Comparison of ENCODE assay signal across 13 cellular contexts in genomic region chr1:111624382-111624781, GRCh38. TPM values are rescaled to one million over a fixed set of nuclear protein-coding genes. Genes with fewer than 3 reads are reported as not detected.
DNase-seq lines count a peak whose midpoint lies in the region; ATAC-seq and TF ChIP-seq lines count a peak whose summit lies in the region.
"Had no signal": no experiment of that assay in that cellular context is flagged by ENCODE, and none has a peak within 500 bp of the region (broad histone marks: within the 10 kb centered on the region; RNA-seq: fewer than 3 reads in every experiment).

No MANE protein-coding gene starts in this region.

- DNase-seq in GM12865 (ENCODE audit: low read depth): peak; percentile 77
- DNase-seq in activated T-helper 2 cell treated with anti-CD3 and anti-CD28 coated beads, Interferon-gamma antibody, Interleukin-2, Interleukin-4, amounts not matched to agents 10 μg/mL and 5 μg/mL and 100 μg/mL, durations not matched to agents 14 hours and 24 hours and 36 hours (ENCODE audit: low spot score): no peak
- no peak for DNase-seq in sigmoid colon
- no peak for DNase-seq in NCI-H187 (lab: John Stamatoyannopoulos, UW)
- DNase-seq in caudate nucleus (lab: John Stamatoyannopoulos, UW): no peak
- DNase-seq: activated CD8-positive, alpha-beta memory T cell treated with anti-CD3 and anti-CD28 coated beads, Interleukin-2, amount 50 U/mL, for 4 hours; C1 segment of cervical spinal cord; MV-4-11; NCI-H82 had no signal

- H3K36me3 Mint-ChIP-seq in IgD-negative memory B cell: no peaks in the 10 kb centered on the region
- H3K36me3 Mint-ChIP-seq in activated T-helper 2 cell treated with anti-CD3 and anti-CD28 coated beads, Interferon-gamma antibody, Interleukin-2, Interleukin-4, amounts not matched to agents 10 μg/mL and 5 μg/mL and 100 μg/mL, durations not matched to agents 14 hours and 24 hours and 36 hours (ENCODE audit: low read depth): peaks cover 50% of the 10 kb centered on the region

- H3K36me3 ChIP-seq in sigmoid colon: no peaks in the 10 kb centered on the region

- intact Hi-C loops in activated T-helper 2 cell treated with anti-CD3 and anti-CD28 coated beads, Interferon-gamma antibody, Interleukin-2, Interleukin-4, amounts not matched to agents 10 μg/mL and 5 μg/mL and 100 μg/mL, durations not matched to agents 14 hours and 24 hours and 36 hours (cut with micrococcal nuclease): loop anchor here (5.0 to 10.0 kb wide), 3 partner anchors 38 to 750 kb away; partner anchors contain the start of gene CD53
- intact Hi-C loops in sigmoid colon (cut with DNase I): loop anchor here (5.0 kb wide), 1 partner anchor 87 kb away; no protein-coding TSS in a partner anchor

- no peak for ATAC-seq in HG02870 (IDR thresholded peaks at IDR 0.05; ENCODE audit: unreplicated experiment)
- ATAC-seq: esophagus mucosa, Right ventricle myocardium inferior had no signal

- TF ChIP-seq CTCF in GM12865 (IDR thresholded peaks at IDR 0.05; ENCODE audit: insufficient read depth, low read depth, low read length, missing control alignments): no peak
- TF ChIP-seq CTCF in sigmoid colon (IDR thresholded peaks at IDR 0.05): no peak

- no peaks in the 10 kb centered on the region for H3K9me3 Mint-ChIP-seq in IgD-negative memory B cell
- no peaks in the 10 kb centered on the region for H3K9me3 Mint-ChIP-seq in activated T-helper 2 cell treated with anti-CD3 and anti-CD28 coated beads, Interferon-gamma antibody, Interleukin-2, Interleukin-4, amounts not matched to agents 10 μg/mL and 5 μg/mL and 100 μg/mL, durations not matched to agents 14 hours and 24 hours and 36 hours

- H3K4me3 Mint-ChIP-seq in IgD-negative memory B cell: peak overlapping the region; percentile 9 to 69 (median 20)
- H3K4me3 Mint-ChIP-seq in activated T-helper 2 cell treated with anti-CD3 and anti-CD28 coated beads, Interferon-gamma antibody, Interleukin-2, Interleukin-4, amounts not matched to agents 10 μg/mL and 5 μg/mL and 100 μg/mL, durations not matched to agents 14 hours and 24 hours and 36 hours (ENCODE audit: low read depth): peak overlapping the region; percentile 22

- no peak for TF ChIP-seq EP300 in sigmoid colon (IDR thresholded peaks at IDR 0.05)

- H3K27ac Mint-ChIP-seq in IgD-negative memory B cell: peak overlapping the region in 2 of 3 donors; percentile 37 to 95
- H3K27ac Mint-ChIP-seq in activated T-helper 2 cell treated with anti-CD3 and anti-CD28 coated beads, Interferon-gamma antibody, Interleukin-2, Interleukin-4, amounts not matched to agents 10 μg/mL and 5 μg/mL and 100 μg/mL, durations not matched to agents 14 hours and 24 hours and 36 hours: peak overlapping the region; percentile 34

- peaks cover 0 to 86% (median 73%) of the 10 kb centered on the region in 4 donors for H3K4me1 ChIP-seq in sigmoid colon

- WGBS in sigmoid colon, 2 donors: 38 to 76% methylated on average over 2 of the region's 2 CpGs

- H3K27me3 ChIP-seq in sigmoid colon: no peaks in the 10 kb centered on the region

- no peaks in the 10 kb centered on the region for H3K9me3 ChIP-seq in sigmoid colon

- TF ChIP-seq POLR2A in sigmoid colon (IDR thresholded peaks at IDR 0.05): no peak

- H3K4me3 ChIP-seq in GM12865 (ENCODE audit: low read depth, low read length) (peak overlapping the region; percentile 91), sigmoid colon (no peak overlapping the region)

- H3K27me3 Mint-ChIP-seq in IgD-negative memory B cell: no peaks in the 10 kb centered on the region
- no peaks in the 10 kb centered on the region for H3K27me3 Mint-ChIP-seq in activated T-helper 2 cell treated with anti-CD3 and anti-CD28 coated beads, Interferon-gamma antibody, Interleukin-2, Interleukin-4, amounts not matched to agents 10 μg/mL and 5 μg/mL and 100 μg/mL, durations not matched to agents 14 hours and 24 hours and 36 hours (ENCODE audit: low read depth)

- H3K27ac ChIP-seq in sigmoid colon (peak overlapping the region; percentile 52 to 99 (median 96)), caudate nucleus (ENCODE audit: low read depth, low read length) (no peak overlapping the region)

- H3K4me1 Mint-ChIP-seq in IgD-negative memory B cell: peaks cover 61 to 70% (median 69%) of the 10 kb centered on the region in 3 donors
- peaks cover 69% of the 10 kb centered on the region for H3K4me1 Mint-ChIP-seq in activated T-helper 2 cell treated with anti-CD3 and anti-CD28 coated beads, Interferon-gamma antibody, Interleukin-2, Interleukin-4, amounts not matched to agents 10 μg/mL and 5 μg/mL and 100 μg/mL, durations not matched to agents 14 hours and 24 hours and 36 hours (ENCODE audit: low read depth)

RNA-seq across cellular contexts. Expression of gene RAP1A, which starts 4.8 kb away (rescaled TPM):
- polyA plus RNA-seq in IgD-negative memory B cell (44.9 TPM), sigmoid colon (100 to 1,000 TPM in 2 of 3 donors, 10 to 100 TPM in 1; 87.5 to 205 (median 178) TPM)
- total RNA-seq in activated T-helper 2 cell treated with anti-CD3 and anti-CD28 coated beads, Interferon-gamma antibody, Interleukin-2, Interleukin-4, amounts not matched to agents 10 μg/mL and 5 μg/mL and 100 μg/mL, durations not matched to agents 14 hours and 24 hours and 36 hours: 219 TPM in 2 replicates
- total RNA-seq in sigmoid colon: 100 to 1,000 TPM; 213 to 381 (median 301) TPM
